Comparison of ENCODE assay signal across 8 cellular contexts in genomic region chr11:66288138-66288865, GRCh38. TPM values are rescaled to one million over a fixed set of nuclear protein-coding genes. Genes with fewer than 3 reads are reported as not detected.
DNase-seq lines count a peak whose midpoint lies in the region; ATAC-seq and TF ChIP-seq lines count a peak whose summit lies in the region.

No MANE protein-coding gene starts in this region.

- H3K18ac ChIP-seq in neuronal stem cell (ENCODE audit: low read length) = peak overlapping the region; percentile 99

- H3K27me3 ChIP-seq in Peyer's patch = peaks cover 0 to 10% of the 10 kb centered on the region in 2 donors
- H3K27me3 ChIP-seq in neuronal stem cell (ENCODE audit: control insufficient read depth in 3 of 3, insufficient read depth in 3 of 3, low read depth in 1 of 3, low read length in 3 of 3) = peaks cover 19 to 33% (median 32%) of the 10 kb centered on the region in 3 experiments

- DNase-seq in NCI-H748 (lab: John Stamatoyannopoulos, UW; ENCODE audit: unreplicated experiment) (peak; percentile 55), NCI-H748 treated with DMSO at 0.1 percent for 48 hours (lab: John Stamatoyannopoulos, UW) (no peak), Peyer's patch (peak in 1 of 3 donors; percentile 83), epithelial cell of esophagus (ENCODE audit: low read depth) (no peak), neuronal stem cell (ENCODE audit: low spot score) (no peak), SW 1271 (lab: John Stamatoyannopoulos, UW) (no peak)

- peak overlapping the region; percentile 75 for H3K14ac ChIP-seq in neuronal stem cell (ENCODE audit: low read length)

- peak overlapping the region; percentile 96 to 99 (median 98) for H3K27ac ChIP-seq in Peyer's patch
- peak overlapping the region; percentile 44 for H3K27ac ChIP-seq in neuronal stem cell (replicated peaks; ENCODE audit: low read length)

- no CpG with 5 or more reads among the region's 27 CpGs for WGBS in neuronal stem cell (ENCODE audit: extremely low coverage in 2 of 2, insufficient read length in 2 of 2, insufficient replicate concordance in 1 of 2), 2 donors

- peaks cover 0 to 30% (median 21%) of the 10 kb centered on the region in 4 donors for H3K4me1 ChIP-seq in Peyer's patch
- peaks cover 10 to 14% of the 10 kb centered on the region in 2 donors for H3K4me1 ChIP-seq in neuronal stem cell (ENCODE audit: control insufficient read depth in 2 of 2, insufficient read depth in 1 of 2, low read depth in 1 of 2, low read length in 2 of 2)

- peak overlapping the region; percentile 95 for H3K23ac ChIP-seq in neuronal stem cell (ENCODE audit: low read depth, low read length, poor library complexity)

- peak overlapping the region; percentile 35 for H2BK120ac ChIP-seq in neuronal stem cell (ENCODE audit: low read depth, low read length)

- peak overlapping the region; percentile 87 for H2AFZ ChIP-seq in neuronal stem cell (ENCODE audit: low read length)

- H2AK5ac ChIP-seq in neuronal stem cell (ENCODE audit: low read depth, low read length) = peak overlapping the region; percentile 95

- no peak overlapping the region for H4K8ac ChIP-seq in neuronal stem cell (ENCODE audit: low read depth, low read length)

- TF ChIP-seq CTCF in Peyer's patch (IDR thresholded peaks at IDR 0.05) = no peak
- no peak for TF ChIP-seq CTCF in epithelial cell of esophagus (IDR thresholded peaks at IDR 0.05; ENCODE audit: insufficient read depth, low read depth, low read length, missing control alignments)

- H3K4ac ChIP-seq in neuronal stem cell (ENCODE audit: low read length) = peak overlapping the region; percentile 71

- H4K91ac ChIP-seq in neuronal stem cell (ENCODE audit: low read depth, low read length, poor library complexity) = no peak overlapping the region

- no peaks in the 10 kb centered on the region for H3K9me3 ChIP-seq in Peyer's patch
- peaks cover 0 to 5% of the 10 kb centered on the region in 2 donors for H3K9me3 ChIP-seq in neuronal stem cell (replicated peaks in 1 of 2; ENCODE audit: control insufficient read depth in 2 of 2, insufficient read depth in 1 of 2, low read depth in 1 of 2, low read length in 2 of 2)

- H3K9ac ChIP-seq in neuronal stem cell (ENCODE audit: low read depth, low read length, poor library complexity) = peak overlapping the region; percentile 96

- H2BK15ac ChIP-seq in neuronal stem cell (ENCODE audit: low read length) = peak overlapping the region; percentile 82

- ATAC-seq in HG02884 (IDR thresholded peaks at IDR 0.05; ENCODE audit: unreplicated experiment) (no peak), GM18868 (IDR thresholded peaks at IDR 0.05; ENCODE audit: unreplicated experiment) (no peak)

- peak overlapping the region; percentile 85 to 98 (median 93) for H3K4me3 ChIP-seq in Peyer's patch
- H3K4me3 ChIP-seq in epithelial cell of esophagus (ENCODE audit: low read length) = peak overlapping the region; percentile 79
- H3K4me3 ChIP-seq in neuronal stem cell (ENCODE audit: low read length in 2 of 2) = peak overlapping the region; percentile 63 to 91

- H3K36me3 ChIP-seq in Peyer's patch (peaks cover 0 to 16% (median 0%) of the 10 kb centered on the region in 3 donors), neuronal stem cell (replicated peaks in 1 of 2; ENCODE audit: control insufficient read depth in 2 of 2, insufficient read depth in 2 of 2, low read length in 2 of 2) (peaks cover 17 to 37% of the 10 kb centered on the region in 2 donors)

- peak overlapping the region; percentile 89 for H2BK5ac ChIP-seq in neuronal stem cell (ENCODE audit: low read length)

- peak overlapping the region; percentile 90 for H3K4me2 ChIP-seq in neuronal stem cell (ENCODE audit: insufficient read depth, low read length, poor library complexity, severe bottlenecking)

- H2BK12ac ChIP-seq in neuronal stem cell (ENCODE audit: low read length) = no peak overlapping the region

- peaks cover 8% of the 10 kb centered on the region for H3K79me1 ChIP-seq in neuronal stem cell (ENCODE audit: low read depth, low read length)

- TF ChIP-seq POLR2A in Peyer's patch (IDR thresholded peaks at IDR 0.05) = no peak

RNA-seq across cellular contexts. Expression of gene YIF1A, which starts 0.6 kb away (rescaled TPM):
- 100 to 1,000 TPM in 3 of 4 donors, 10 to 100 TPM in 1; 52.0 to 132 (median 115) TPM for total RNA-seq in Peyer's patch
- polyA plus RNA-seq in neuronal stem cell (2013, experiment 1 of 2) = 75.4 TPM
- 75.5 TPM for polyA plus RNA-seq in neuronal stem cell (2013, experiment 2 of 2)

RNA-seq across cellular contexts. Expression of gene TMEM151A, which starts 3.4 kb away (rescaled TPM):
- total RNA-seq in Peyer's patch = under 1 TPM in 2 of 4 donors, not detected in 2; 0.27 to 0.35 TPM
- polyA plus RNA-seq in neuronal stem cell (2013, experiment 1 of 2) = 0.15 TPM
- 0.17 TPM for polyA plus RNA-seq in neuronal stem cell (2013, experiment 2 of 2)

RNA-seq across cellular contexts. Expression of gene CNIH2, which starts 10.3 kb away (rescaled TPM):
- not detected for total RNA-seq in Peyer's patch
- polyA plus RNA-seq in neuronal stem cell (2013, experiment 1 of 2) = 24.3 TPM
- polyA plus RNA-seq in neuronal stem cell (2013, experiment 2 of 2) = 24.3 TPM

RNA-seq across cellular contexts. Expression of gene RAB1B, which starts 19.9 kb away (rescaled TPM):
- total RNA-seq in Peyer's patch = 100 to 1,000 TPM in 2 of 4 donors, 10 to 100 TPM in 2; 80.0 to 161 (median 103) TPM
- 109 TPM for polyA plus RNA-seq in neuronal stem cell (2013, experiment 1 of 2)
- polyA plus RNA-seq in neuronal stem cell (2013, experiment 2 of 2) = 106 TPM

RNA-seq across cellular contexts. Expression of gene CD248, which starts 28.5 kb away (rescaled TPM):
- total RNA-seq in Peyer's patch = 10 to 100 TPM in 3 of 4 donors, 1 to 10 TPM in 1; 2.9 to 44.6 (median 12.0) TPM
- 3.3 TPM for polyA plus RNA-seq in neuronal stem cell (2013, experiment 1 of 2)
- polyA plus RNA-seq in neuronal stem cell (2013, experiment 2 of 2) = 3.2 TPM
